1 cellular context compared by ENCODE assay signal in genomic region chr2:134257965-134258683, GRCh38.
TF ChIP-seq lines count a peak whose summit lies in the region.

No MANE protein-coding gene starts in this region.

TF ChIP-seq in GM12878, 131 proteins besides CTCF, POLR2A, EP300 and RAD21 (continued from another document):
- TF ChIP-seq, protein P1, sequence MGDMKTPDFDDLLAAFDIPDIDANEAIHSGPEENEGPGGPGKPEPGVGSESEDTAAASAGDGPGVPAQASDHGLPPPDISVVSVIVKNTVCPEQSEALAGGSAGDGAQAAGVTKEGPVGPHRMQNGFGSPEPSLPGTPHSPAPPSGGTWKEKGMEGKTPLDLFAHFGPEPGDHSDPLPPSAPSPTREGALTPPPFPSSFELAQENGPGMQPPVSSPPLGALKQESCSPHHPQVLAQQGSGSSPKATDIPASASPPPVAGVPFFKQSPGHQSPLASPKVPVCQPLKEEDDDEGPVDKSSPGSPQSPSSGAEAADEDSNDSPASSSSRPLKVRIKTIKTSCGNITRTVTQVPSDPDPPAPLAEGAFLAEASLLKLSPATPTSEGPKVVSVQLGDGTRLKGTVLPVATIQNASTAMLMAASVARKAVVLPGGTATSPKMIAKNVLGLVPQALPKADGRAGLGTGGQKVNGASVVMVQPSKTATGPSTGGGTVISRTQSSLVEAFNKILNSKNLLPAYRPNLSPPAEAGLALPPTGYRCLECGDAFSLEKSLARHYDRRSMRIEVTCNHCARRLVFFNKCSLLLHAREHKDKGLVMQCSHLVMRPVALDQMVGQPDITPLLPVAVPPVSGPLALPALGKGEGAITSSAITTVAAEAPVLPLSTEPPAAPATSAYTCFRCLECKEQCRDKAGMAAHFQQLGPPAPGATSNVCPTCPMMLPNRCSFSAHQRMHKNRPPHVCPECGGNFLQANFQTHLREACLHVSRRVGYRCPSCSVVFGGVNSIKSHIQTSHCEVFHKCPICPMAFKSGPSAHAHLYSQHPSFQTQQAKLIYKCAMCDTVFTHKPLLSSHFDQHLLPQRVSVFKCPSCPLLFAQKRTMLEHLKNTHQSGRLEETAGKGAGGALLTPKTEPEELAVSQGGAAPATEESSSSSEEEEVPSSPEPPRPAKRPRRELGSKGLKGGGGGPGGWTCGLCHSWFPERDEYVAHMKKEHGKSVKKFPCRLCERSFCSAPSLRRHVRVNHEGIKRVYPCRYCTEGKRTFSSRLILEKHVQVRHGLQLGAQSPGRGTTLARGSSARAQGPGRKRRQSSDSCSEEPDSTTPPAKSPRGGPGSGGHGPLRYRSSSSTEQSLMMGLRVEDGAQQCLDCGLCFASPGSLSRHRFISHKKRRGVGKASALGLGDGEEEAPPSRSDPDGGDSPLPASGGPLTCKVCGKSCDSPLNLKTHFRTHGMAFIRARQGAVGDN (IDR thresholded peaks at IDR 0.05): no peak
- no peak for TF ChIP-seq BACH1 (IDR thresholded peaks at IDR 0.05; ENCODE audit: borderline replicate concordance)
- no peak for TF ChIP-seq ZNF207 (IDR thresholded peaks at IDR 0.05; ENCODE audit: borderline replicate concordance)
- TF ChIP-seq CBX3 (IDR thresholded peaks at IDR 0.05; ENCODE audit: borderline replicate concordance, low read depth): no peak
- no peak for TF ChIP-seq EZH2 (IDR thresholded peaks at IDR 0.05; ENCODE audit: borderline replicate concordance, control insufficient read depth, low read depth, low read length)
- TF ChIP-seq EGR1 (IDR thresholded peaks at IDR 0.05; ENCODE audit: borderline replicate concordance in 1 of 2, low read depth in 2 of 2, low read length in 2 of 2): no peak
- TF ChIP-seq ZSCAN29 (IDR thresholded peaks at IDR 0.05): no peak
TF ChIP-seq in GM12878: peak in this region for 0.
